ENCODE assay signal across 2 cellular contexts in genomic region chr7:144311218-144311617, GRCh38. TPM values are rescaled to one million over a fixed set of nuclear protein-coding genes. Genes with fewer than 3 reads are reported as not detected.
"Had no signal": no experiment of that assay in that cellular context is flagged by ENCODE, and none has a peak within 500 bp of the region (broad histone marks: within the 10 kb centered on the region; RNA-seq: fewer than 3 reads in every experiment).

No MANE protein-coding gene starts in this region.

RNA-seq across cellular contexts. Expression of gene OR2A1, which starts 1.0 kb away (rescaled TPM):
- polyA plus RNA-seq: cardiac muscle cell had no signal

RNA-seq across cellular contexts. Expression of gene CTAGE8, which starts 42.1 kb away (rescaled TPM):
- polyA plus RNA-seq: aorta, cardiac muscle cell had no signal

RNA-seq across cellular contexts. Expression of gene OR2A7, which starts 46.6 kb away (rescaled TPM):
- polyA plus RNA-seq: cardiac muscle cell had no signal
